In genomic region chr11:111878385-111878765, GRCh38 we compare ENCODE assay signal across 6 cellular contexts. TPM values are rescaled to one million over a fixed set of nuclear protein-coding genes. Genes with fewer than 3 reads are reported as not detected.
A peak's percentile ranks its signal among the peaks of the same experiment; 100 is the strongest.
DNase-seq lines count a peak whose midpoint lies in the region; ATAC-seq and TF ChIP-seq lines count a peak whose summit lies in the region.

No MANE protein-coding gene starts in this region.

- intact Hi-C loops in heart left ventricle (cut with DNase I) = loop anchor here in 9 of 10 donors (2.0 to 10.0 kb wide), 14 partner anchors 34 to 209 kb away; partner anchors contain the start of genes SDHD (in 6 of the 9), TIMM8B (in 6 of the 9), HSPB2 (in 2 of the 9) and CRYAB (in 1 of the 9)
- intact Hi-C loops in cardiac septum (cut with DNase I) = loop anchor here (2.0 to 5.0 kb wide), 4 partner anchors 49 to 194 kb away; partner anchors contain the start of genes NKAPD1 and PIH1D2
- intact Hi-C loops in aorta (cut with DNase I) = loop anchor here (2.0 to 10.0 kb wide), 4 partner anchors 34 to 196 kb away; partner anchors contain the start of genes NKAPD1 (in 2 of the 2), PIH1D2 (in 2 of the 2) and HSPB2 (in 1 of the 2)

- no peak for TF ChIP-seq POLR2A in heart left ventricle (IDR thresholded peaks at IDR 0.05)

- ATAC-seq in heart left ventricle (peak in 1 of 4 donors; percentile 0), aorta (ENCODE audit: low FRiP score) (no peak), HG02588 (IDR thresholded peaks at IDR 0.05; ENCODE audit: unreplicated experiment) (no peak)

- DNase-seq in heart left ventricle = no peak
- no peak for DNase-seq in cardiac septum (ENCODE audit: low spot score)
- no peak for DNase-seq in RWPE1 (ENCODE audit: low spot score)
- DNase-seq in iPS DF 6.9 (ENCODE audit: low read depth, low spot score) = no peak
- DNase-seq in aorta = no peak

- peak overlapping the region; percentile 41 to 84 (median 72) for H3K4me3 ChIP-seq in heart left ventricle
- H3K4me3 ChIP-seq in iPS DF 6.9 (ENCODE audit: low read length) = peak overlapping the region; percentile 62; the same call in 1 of the 2 replicates
- peak overlapping the region; percentile 49 to 67 for H3K4me3 ChIP-seq in aorta (ENCODE audit: low read length in 2 of 2)

- POLR2A ChIA-PET in RWPE1 (lab: Yijun Ruan, JAX; ENCODE audit: low non-redundant PET) = no interaction called here

- CTCF ChIA-PET in RWPE1 (lab: Yijun Ruan, JAX) = interaction anchor here (0.7 to 1.0 kb wide), 3 partner anchors 33 to 1411 kb away, joined by 3 read pairs; partner anchors contain the start of gene CRYAB

- H3K9me3 ChIP-seq in heart left ventricle (no peaks in the 10 kb centered on the region), iPS DF 6.9 (ENCODE audit: control insufficient read depth, insufficient read depth, low read length) (no peaks in the 10 kb centered on the region), aorta (ENCODE audit: control insufficient read depth, low read length) (no peaks in the 10 kb centered on the region)

- WGBS in heart left ventricle, 4 donors = 0 to 1% (median 0%) methylated on average over 10 of the region's 10 CpGs
- WGBS in iPS DF 6.9 (ENCODE audit: insufficient coverage, insufficient read length) = no CpG with 5 or more reads among the region's 10 CpGs
- WGBS in aorta, 2 donors = 0% methylated on average over 10 of the region's 10 CpGs

- peaks cover 0 to 30% (median 8%) of the 10 kb centered on the region in 9 donors for H3K36me3 ChIP-seq in heart left ventricle
- no peaks in the 10 kb centered on the region for H3K36me3 ChIP-seq in iPS DF 6.9 (ENCODE audit: control insufficient read depth, insufficient read depth, low read length)
- H3K36me3 ChIP-seq in aorta (ENCODE audit: control insufficient read depth in 1 of 2, insufficient read depth in 2 of 2, low read length in 1 of 2) = no peaks in the 10 kb centered on the region

- peaks cover 0 to 24% (median 12%) of the 10 kb centered on the region in 12 donors for H3K4me1 ChIP-seq in heart left ventricle
- no peaks in the 10 kb centered on the region for H3K4me1 ChIP-seq in iPS DF 6.9 (ENCODE audit: control insufficient read depth, insufficient read depth, low read length)
- H3K4me1 ChIP-seq in aorta (ENCODE audit: control insufficient read depth in 1 of 2, insufficient read depth in 2 of 2, low read length in 2 of 2) = peaks cover 0 to 5% of the 10 kb centered on the region in 2 donors

- peak overlapping the region; percentile 90 to 98 (median 93) for H3K27ac ChIP-seq in heart left ventricle
- H3K27ac ChIP-seq in RWPE1 = peak overlapping the region; percentile 89
- H3K27ac ChIP-seq in iPS DF 6.9 (ENCODE audit: low read length) = no peak overlapping the region
- H3K27ac ChIP-seq in aorta (ENCODE audit: low read depth in 1 of 2, low read length in 2 of 2) = peak overlapping the region in 1 of 2 donors; percentile 31

- TF ChIP-seq CTCF in heart left ventricle (IDR thresholded peaks at IDR 0.05) = no peak
- no peak for TF ChIP-seq CTCF in RWPE1 (conservative IDR thresholded peaks at IDR 0.05; ENCODE audit: low read depth)

- H3K27me3 ChIP-seq in heart left ventricle = no peaks in the 10 kb centered on the region
- H3K27me3 ChIP-seq in iPS DF 6.9 (ENCODE audit: control insufficient read depth, insufficient read depth, low read length) = no peaks in the 10 kb centered on the region
- no peaks in the 10 kb centered on the region for H3K27me3 ChIP-seq in aorta (ENCODE audit: control insufficient read depth in 1 of 2, insufficient read depth in 2 of 2, low read length in 1 of 2)

RNA-seq across cellular contexts. Expression of gene FDXACB1, which starts 0.6 kb away (rescaled TPM):
- total RNA-seq in heart left ventricle = 1 to 10 TPM in 6 of 9 donors, under 1 TPM in 3; 0.93 to 2.0 (median 1.3) TPM
- polyA plus RNA-seq in heart left ventricle = 1 to 10 TPM in 1 of 2 donors, under 1 TPM in 1; 0.69 to 1.1 TPM
- total RNA-seq in cardiac septum = 0.73 TPM
- total RNA-seq in aorta = 1 to 10 TPM; 1.4 to 1.9 TPM
- polyA plus RNA-seq in aorta = 1 to 10 TPM in 1 of 2 donors, under 1 TPM in 1; 0.95 to 1.0 TPM

RNA-seq across cellular contexts. Expression of gene CFAP68, which starts 1.0 kb away (rescaled TPM):
- total RNA-seq in heart left ventricle (10 to 100 TPM; 11.9 to 38.7 (median 31.8) TPM), cardiac septum (27.8 TPM), aorta (10 to 100 TPM in 1 of 2 donors, 1 to 10 TPM in 1; 6.6 to 15.2 TPM)
- polyA plus RNA-seq in heart left ventricle (10 to 100 TPM; 12.9 to 39.5 TPM), aorta (10 to 100 TPM; 11.5 to 22.0 TPM)

RNA-seq across cellular contexts. Expression of gene ALG9, which starts 7.0 kb away (rescaled TPM):
- total RNA-seq in heart left ventricle (10 to 100 TPM; 13.5 to 26.5 (median 17.6) TPM), cardiac septum (16.2 TPM), aorta (10 to 100 TPM; 25.1 to 27.8 TPM)
- polyA plus RNA-seq in heart left ventricle (10 to 100 TPM; 16.2 to 20.9 TPM), aorta (10 to 100 TPM in 1 of 2 donors, 1 to 10 TPM in 1; 6.4 to 31.0 TPM)

RNA-seq across cellular contexts. Expression of gene CRYAB, which starts 33.2 kb away (rescaled TPM):
- total RNA-seq in heart left ventricle = over 10,000 TPM in 2 of 9 donors, 1,000 to 10,000 TPM in 7; 4,504 to 20,720 (median 7,991) TPM
- over 10,000 TPM; 11,485 to 15,236 TPM for polyA plus RNA-seq in heart left ventricle
- total RNA-seq in cardiac septum = 8,606 TPM
- 1,000 to 10,000 TPM in 1 of 2 donors, 100 to 1,000 TPM in 1; 323 to 2,347 TPM for total RNA-seq in aorta
- 100 to 1,000 TPM; 483 to 702 TPM for polyA plus RNA-seq in aorta

RNA-seq across cellular contexts. Expression of gene HSPB2, which starts 34.2 kb away (rescaled TPM):
- total RNA-seq in heart left ventricle (10 to 100 TPM in 7 of 9 donors, 1 to 10 TPM in 2; 5.5 to 66.7 (median 20.9) TPM), cardiac septum (59.9 TPM), aorta (10 to 100 TPM; 18.1 to 24.8 TPM)
- polyA plus RNA-seq in heart left ventricle (10 to 100 TPM; 59.8 to 67.9 TPM), aorta (10 to 100 TPM; 13.8 to 60.2 TPM)
